In genomic region chr17:57849874-57850754, GRCh38 we compare ENCODE assay signal across 1 cellular context.
A peak's percentile ranks its signal among the peaks of the same experiment; 100 is the strongest.
TF ChIP-seq lines count a peak whose summit lies in the region.

Gene MRPS23 (minus strand): TSS chr17:57850044. CDS start chr17:57850010, 34 bp downstream.

TF ChIP-seq in HepG2, 621 proteins besides CTCF, POLR2A, EP300 and RAD21 (continued from another document and continues in another):
- TF ChIP-seq, protein P1, sequence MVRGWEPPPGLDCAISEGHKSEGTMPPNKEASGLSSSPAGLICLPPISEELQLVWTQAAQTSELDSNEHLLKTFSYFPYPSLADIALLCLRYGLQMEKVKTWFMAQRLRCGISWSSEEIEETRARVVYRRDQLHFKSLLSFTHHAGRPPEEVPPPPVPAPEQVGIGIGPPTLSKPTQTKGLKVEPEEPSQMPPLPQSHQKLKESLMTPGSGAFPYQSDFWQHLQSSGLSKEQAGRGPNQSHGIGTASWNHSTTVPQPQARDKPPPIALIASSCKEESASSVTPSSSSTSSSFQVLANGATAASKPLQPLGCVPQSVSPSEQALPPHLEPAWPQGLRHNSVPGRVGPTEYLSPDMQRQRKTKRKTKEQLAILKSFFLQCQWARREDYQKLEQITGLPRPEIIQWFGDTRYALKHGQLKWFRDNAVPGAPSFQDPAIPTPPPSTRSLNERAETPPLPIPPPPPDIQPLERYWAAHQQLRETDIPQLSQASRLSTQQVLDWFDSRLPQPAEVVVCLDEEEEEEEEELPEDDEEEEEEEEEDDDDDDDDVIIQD (CRISPR knock-in tag; IDR thresholded peaks at IDR 0.05; ENCODE audit: low read depth): peak; percentile 90
- no peak for TF ChIP-seq ZNF75D (CRISPR knock-in tag; IDR thresholded peaks at IDR 0.05; ENCODE audit: borderline replicate concordance)
- TF ChIP-seq SRSF4 (IDR thresholded peaks at IDR 0.05; ENCODE audit: low read depth, low read length, poor library complexity, severe bottlenecking): no peak
- peak; percentile 100 for TF ChIP-seq POLR2AphosphoS2 (IDR thresholded peaks at IDR 0.05; ENCODE audit: low read depth, low read length)
- TF ChIP-seq MYNN (CRISPR knock-in tag; IDR thresholded peaks at IDR 0.05; ENCODE audit: low read depth): peak; percentile 93
- TF ChIP-seq ZNF598 (CRISPR knock-in tag; IDR thresholded peaks at IDR 0.05; ENCODE audit: borderline replicate concordance): peak; percentile 100
- TF ChIP-seq ELF4 (CRISPR knock-in tag; IDR thresholded peaks at IDR 0.05; ENCODE audit: borderline replicate concordance): peak; percentile 91
- peak; percentile 97 for TF ChIP-seq ETV6 (CRISPR knock-in tag; conservative IDR thresholded peaks at IDR 0.05)
- peak; percentile 99 for TF ChIP-seq TBX2 (CRISPR knock-in tag; IDR thresholded peaks at IDR 0.05; ENCODE audit: borderline replicate concordance)
- TF ChIP-seq ZNF296 (CRISPR knock-in tag; conservative IDR thresholded peaks at IDR 0.05): 0 out of 2 replicates have a peak, but pooled peaks have one; percentile 0
- TF ChIP-seq ZNF572 (CRISPR knock-in tag; IDR thresholded peaks at IDR 0.05): peak; percentile 97
- no peak for TF ChIP-seq ADNP (CRISPR knock-in tag; IDR thresholded peaks at IDR 0.05)
- peak; percentile 90 for TF ChIP-seq SIX4 (CRISPR knock-in tag; IDR thresholded peaks at IDR 0.05)
- 0 out of 2 replicates have a peak, but pooled peaks have one; percentile 50 for TF ChIP-seq ZNF24 (IDR thresholded peaks at IDR 0.05)
- TF ChIP-seq, protein P2, sequence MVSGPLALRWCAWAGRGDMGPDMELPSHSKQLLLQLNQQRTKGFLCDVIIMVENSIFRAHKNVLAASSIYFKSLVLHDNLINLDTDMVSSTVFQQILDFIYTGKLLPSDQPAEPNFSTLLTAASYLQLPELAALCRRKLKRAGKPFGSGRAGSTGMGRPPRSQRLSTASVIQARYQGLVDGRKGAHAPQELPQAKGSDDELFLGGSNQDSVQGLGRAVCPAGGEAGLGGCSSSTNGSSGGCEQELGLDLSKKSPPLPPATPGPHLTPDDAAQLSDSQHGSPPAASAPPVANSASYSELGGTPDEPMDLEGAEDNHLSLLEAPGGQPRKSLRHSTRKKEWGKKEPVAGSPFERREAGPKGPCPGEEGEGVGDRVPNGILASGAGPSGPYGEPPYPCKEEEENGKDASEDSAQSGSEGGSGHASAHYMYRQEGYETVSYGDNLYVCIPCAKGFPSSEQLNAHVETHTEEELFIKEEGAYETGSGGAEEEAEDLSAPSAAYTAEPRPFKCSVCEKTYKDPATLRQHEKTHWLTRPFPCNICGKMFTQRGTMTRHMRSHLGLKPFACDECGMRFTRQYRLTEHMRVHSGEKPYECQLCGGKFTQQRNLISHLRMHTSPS (CRISPR knock-in tag; IDR thresholded peaks at IDR 0.05; ENCODE audit: low read depth): peak; percentile 85
- no peak; the same call in 1 of the 2 replicates for TF ChIP-seq FOXM1 (CRISPR knock-in tag; IDR thresholded peaks at IDR 0.05)
- peak; percentile 99 for TF ChIP-seq NR2C2 (CRISPR knock-in tag; IDR thresholded peaks at IDR 0.05; ENCODE audit: borderline replicate concordance)
- peak; percentile 78; the same call in 1 of the 2 replicates for TF ChIP-seq ZNF737 (CRISPR knock-in tag; IDR thresholded peaks at IDR 0.05; ENCODE audit: borderline replicate concordance)
- TF ChIP-seq, protein P3, sequence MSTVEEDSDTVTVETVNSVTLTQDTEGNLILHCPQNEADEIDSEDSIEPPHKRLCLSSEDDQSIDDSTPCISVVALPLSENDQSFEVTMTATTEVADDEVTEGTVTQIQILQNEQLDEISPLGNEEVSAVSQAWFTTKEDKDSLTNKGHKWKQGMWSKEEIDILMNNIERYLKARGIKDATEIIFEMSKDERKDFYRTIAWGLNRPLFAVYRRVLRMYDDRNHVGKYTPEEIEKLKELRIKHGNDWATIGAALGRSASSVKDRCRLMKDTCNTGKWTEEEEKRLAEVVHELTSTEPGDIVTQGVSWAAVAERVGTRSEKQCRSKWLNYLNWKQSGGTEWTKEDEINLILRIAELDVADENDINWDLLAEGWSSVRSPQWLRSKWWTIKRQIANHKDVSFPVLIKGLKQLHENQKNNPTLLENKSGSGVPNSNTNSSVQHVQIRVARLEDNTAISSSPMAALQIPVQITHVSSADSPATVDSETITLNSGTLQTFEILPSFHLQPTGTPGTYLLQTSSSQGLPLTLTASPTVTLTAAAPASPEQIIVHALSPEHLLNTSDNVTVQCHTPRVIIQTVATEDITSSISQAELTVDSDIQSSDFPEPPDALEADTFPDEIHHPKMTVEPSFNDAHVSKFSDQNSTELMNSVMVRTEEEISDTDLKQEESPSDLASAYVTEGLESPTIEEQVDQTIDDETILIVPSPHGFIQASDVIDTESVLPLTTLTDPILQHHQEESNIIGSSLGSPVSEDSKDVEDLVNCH (CRISPR knock-in tag; IDR thresholded peaks at IDR 0.05): 0 out of 2 replicates have a peak, but pooled peaks have one; percentile 59
- peak; percentile 98 for TF ChIP-seq ZNF761 (CRISPR knock-in tag; conservative IDR thresholded peaks at IDR 0.05)
- TF ChIP-seq NPAS2 (CRISPR knock-in tag; IDR thresholded peaks at IDR 0.05; ENCODE audit: borderline replicate concordance): no peak
- no peak; the same call in 1 of the 2 replicates for TF ChIP-seq GLMP (CRISPR knock-in tag; IDR thresholded peaks at IDR 0.05; ENCODE audit: borderline replicate concordance)
- peak; percentile 100 for TF ChIP-seq TARDBP (CRISPR knock-in tag; IDR thresholded peaks at IDR 0.05)
- no peak for TF ChIP-seq ZFAT (CRISPR knock-in tag; conservative IDR thresholded peaks at IDR 0.05)
- peak; percentile 99 for TF ChIP-seq KDM2A (CRISPR knock-in tag; IDR thresholded peaks at IDR 0.05; ENCODE audit: borderline replicate concordance, low read depth)
- peak; percentile 82; the same call in 1 of the 2 replicates for TF ChIP-seq NCOA2 (CRISPR knock-in tag; IDR thresholded peaks at IDR 0.05)
- peak; percentile 81 for TF ChIP-seq PPARG (CRISPR knock-in tag; conservative IDR thresholded peaks at IDR 0.05)
- peak; percentile 90; the same call in 1 of the 2 replicates for TF ChIP-seq ZNF615 (CRISPR knock-in tag; IDR thresholded peaks at IDR 0.05; ENCODE audit: borderline replicate concordance)
- TF ChIP-seq ZNF101 (CRISPR knock-in tag; IDR thresholded peaks at IDR 0.05; ENCODE audit: borderline replicate concordance, low read depth): peak; percentile 87; the same call in 1 of the 2 replicates
- TF ChIP-seq HHEX (CRISPR knock-in tag; IDR thresholded peaks at IDR 0.05): peak; percentile 43; the same call in 1 of the 2 replicates
- peak; percentile 74; the same call in 1 of the 2 replicates for TF ChIP-seq ZNF816 (CRISPR knock-in tag; IDR thresholded peaks at IDR 0.05; ENCODE audit: borderline replicate concordance)
- TF ChIP-seq, protein P4, sequence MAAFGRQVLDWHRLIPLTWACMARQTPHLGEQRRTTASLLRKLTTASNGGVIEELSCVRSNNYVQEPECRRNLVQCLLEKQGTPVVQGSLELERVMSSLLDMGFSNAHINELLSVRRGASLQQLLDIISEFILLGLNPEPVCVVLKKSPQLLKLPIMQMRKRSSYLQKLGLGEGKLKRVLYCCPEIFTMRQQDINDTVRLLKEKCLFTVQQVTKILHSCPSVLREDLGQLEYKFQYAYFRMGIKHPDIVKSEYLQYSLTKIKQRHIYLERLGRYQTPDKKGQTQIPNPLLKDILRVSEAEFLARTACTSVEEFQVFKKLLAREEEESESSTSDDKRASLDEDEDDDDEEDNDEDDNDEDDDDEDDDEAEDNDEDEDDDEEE (CRISPR knock-in tag; IDR thresholded peaks at IDR 0.05): peak; percentile 69; the same call in 1 of the 2 replicates
- peak; percentile 64; the same call in 1 of the 2 replicates for TF ChIP-seq TBX3 (IDR thresholded peaks at IDR 0.05; ENCODE audit: borderline replicate concordance)
- no peak for TF ChIP-seq HNRNPK (IDR thresholded peaks at IDR 0.05; ENCODE audit: low read depth, low read length, poor library complexity, severe bottlenecking)
- TF ChIP-seq ZNF704 (CRISPR knock-in tag; IDR thresholded peaks at IDR 0.05; ENCODE audit: borderline replicate concordance): peak; percentile 88; the same call in 1 of the 2 replicates
- peak; percentile 96 for TF ChIP-seq SNAPC4 (CRISPR knock-in tag; IDR thresholded peaks at IDR 0.05)
- TF ChIP-seq SALL2 (CRISPR knock-in tag; IDR thresholded peaks at IDR 0.05): peak; percentile 99
- TF ChIP-seq YEATS4 (CRISPR knock-in tag; IDR thresholded peaks at IDR 0.05; ENCODE audit: borderline replicate concordance): peak; percentile 94
- TF ChIP-seq PLRG1 (conservative IDR thresholded peaks at IDR 0.05): no peak
- TF ChIP-seq ZNF670 (CRISPR knock-in tag; IDR thresholded peaks at IDR 0.05; ENCODE audit: borderline replicate concordance): peak; percentile 97
- peak; percentile 90 for TF ChIP-seq CREM (IDR thresholded peaks at IDR 0.05)
- 0 out of 2 replicates have a peak, but pooled peaks have one; percentile 9 for TF ChIP-seq CREM (CRISPR knock-in tag; IDR thresholded peaks at IDR 0.05)
- no peak for TF ChIP-seq ZNF382 (CRISPR knock-in tag; IDR thresholded peaks at IDR 0.05; ENCODE audit: borderline replicate concordance)
- TF ChIP-seq CC2D1A (CRISPR knock-in tag; IDR thresholded peaks at IDR 0.05): no peak
- no peak; the same call in 1 of the 2 replicates for TF ChIP-seq ZNF570 (CRISPR knock-in tag; IDR thresholded peaks at IDR 0.05; ENCODE audit: borderline replicate concordance)
- peak; percentile 91 for TF ChIP-seq HCFC1 (IDR thresholded peaks at IDR 0.05; ENCODE audit: low read depth, low read length)
- TF ChIP-seq ZNF775 (CRISPR knock-in tag; IDR thresholded peaks at IDR 0.05; ENCODE audit: borderline replicate concordance): no peak; the same call in 1 of the 2 replicates
- peak; percentile 93 for TF ChIP-seq ZNF160 (CRISPR knock-in tag; IDR thresholded peaks at IDR 0.05)
- TF ChIP-seq, protein P5, sequence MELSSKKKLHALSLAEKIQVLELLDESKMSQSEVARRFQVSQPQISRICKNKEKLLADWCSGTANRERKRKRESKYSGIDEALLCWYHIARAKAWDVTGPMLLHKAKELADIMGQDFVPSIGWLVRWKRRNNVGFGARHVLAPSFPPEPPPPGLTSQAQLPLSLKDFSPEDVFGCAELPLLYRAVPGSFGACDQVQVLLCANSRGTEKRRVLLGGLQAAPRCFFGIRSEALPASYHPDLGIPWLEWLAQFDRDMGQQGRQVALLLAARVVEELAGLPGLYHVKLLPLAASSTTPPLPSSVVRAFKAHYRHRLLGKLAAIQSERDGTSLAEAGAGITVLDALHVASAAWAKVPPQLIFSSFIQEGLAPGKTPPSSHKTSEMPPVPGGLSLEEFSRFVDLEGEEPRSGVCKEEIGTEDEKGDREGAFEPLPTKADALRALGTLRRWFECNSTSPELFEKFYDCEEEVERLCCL (CRISPR knock-in tag; IDR thresholded peaks at IDR 0.05; ENCODE audit: borderline replicate concordance): peak; percentile 28; the same call in 1 of the 2 replicates
- TF ChIP-seq ISL2 (CRISPR knock-in tag; IDR thresholded peaks at IDR 0.05): peak; percentile 95
- no peak for TF ChIP-seq MTF2 (CRISPR knock-in tag; IDR thresholded peaks at IDR 0.05; ENCODE audit: borderline replicate concordance)
- no peak; the same call in none of the 2 replicates for TF ChIP-seq ZNF629 (CRISPR knock-in tag; conservative IDR thresholded peaks at IDR 0.05)
- TF ChIP-seq ZNF543 (CRISPR knock-in tag; IDR thresholded peaks at IDR 0.05): peak; percentile 88
- no peak for TF ChIP-seq MATR3 (CRISPR knock-in tag; IDR thresholded peaks at IDR 0.05)
- no peak; the same call in 1 of the 2 replicates for TF ChIP-seq HOXA7 (CRISPR knock-in tag; IDR thresholded peaks at IDR 0.05)
